Comparison of ENCODE assay signal across 1 cellular context in the genomic region with DNA sequence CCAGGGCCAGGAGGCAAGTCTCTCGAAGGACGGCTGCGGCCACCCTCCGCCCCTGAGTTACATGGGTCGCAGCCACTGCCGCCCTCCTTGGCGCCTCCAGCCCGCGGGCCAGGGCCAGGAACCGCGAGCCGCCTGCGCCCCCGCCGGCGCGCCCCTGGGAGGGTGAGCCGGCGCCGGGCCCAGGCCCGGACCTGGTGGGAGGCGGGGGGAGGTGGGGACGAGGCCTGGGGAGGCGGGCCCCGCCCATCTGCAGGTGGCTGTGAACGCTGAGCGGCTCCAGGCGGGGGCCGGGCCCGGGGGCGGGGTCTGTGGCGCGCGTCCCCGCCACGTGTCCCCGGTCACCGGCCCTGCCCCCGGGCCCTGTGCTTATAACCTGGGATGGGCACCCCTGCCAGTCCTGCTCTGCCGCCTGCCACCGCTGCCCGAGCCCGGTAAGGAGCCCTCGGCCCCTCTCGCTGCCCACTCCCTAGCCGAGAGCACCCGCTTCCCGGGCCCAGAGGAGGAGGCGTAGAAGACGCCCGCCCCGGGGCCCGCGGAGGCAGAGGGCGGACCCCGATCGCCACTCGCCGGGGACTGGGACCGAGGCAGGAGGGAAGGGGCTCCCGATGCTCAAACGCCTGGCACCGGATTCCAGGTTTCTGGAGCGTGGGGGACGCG.
TF ChIP-seq lines count a peak whose summit lies in the region.

A gene (plus strand): TSS at position 397 of the 657 bp plus-strand sequence. CDS start 7,268 bp downstream, outside the sequence.

TF ChIP-seq in IMR-90, 13 proteins besides CTCF, POLR2A, EP300 and RAD21 (continued from another document):
- TF ChIP-seq, protein P1, sequence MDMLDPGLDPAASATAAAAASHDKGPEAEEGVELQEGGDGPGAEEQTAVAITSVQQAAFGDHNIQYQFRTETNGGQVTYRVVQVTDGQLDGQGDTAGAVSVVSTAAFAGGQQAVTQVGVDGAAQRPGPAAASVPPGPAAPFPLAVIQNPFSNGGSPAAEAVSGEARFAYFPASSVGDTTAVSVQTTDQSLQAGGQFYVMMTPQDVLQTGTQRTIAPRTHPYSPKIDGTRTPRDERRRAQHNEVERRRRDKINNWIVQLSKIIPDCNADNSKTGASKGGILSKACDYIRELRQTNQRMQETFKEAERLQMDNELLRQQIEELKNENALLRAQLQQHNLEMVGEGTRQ (IDR thresholded peaks at IDR 0.05; ENCODE audit: low read depth, low read length): peak; percentile 42; the same call in 1 of the 2 replicates
